ENCODE assay signal across 2 cellular contexts in genomic region chr3:189329630-189330029, GRCh38.
TF ChIP-seq lines count a peak whose summit lies in the region.

No MANE protein-coding gene starts in this region.

TF ChIP-seq in A549, 52 proteins besides CTCF, POLR2A, EP300 and RAD21:
- peak; percentile 64 for TF ChIP-seq ZC3H11A (IDR thresholded peaks at IDR 0.05)

TF ChIP-seq in HEK293, 187 proteins besides CTCF, POLR2A, EP300 and RAD21:
- TF ChIP-seq REST (tag by site-specific recombination; IDR thresholded peaks at IDR 0.05) (0 out of 2 replicates have a peak, but pooled peaks have one; percentile 21), ZNF394 (tag by site-specific recombination; IDR thresholded peaks at IDR 0.05; ENCODE audit: borderline replicate concordance) (peak; percentile 67; the same call in 1 of the 2 replicates), ZNF518A (tag by site-specific recombination; conservative IDR thresholded peaks at IDR 0.05; ENCODE audit: low read depth) (peak; percentile 54; the same call in 1 of the 2 replicates), ZNF555 (tag by site-specific recombination; conservative IDR thresholded peaks at IDR 0.05) (peak; percentile 28; the same call in 1 of the 2 replicates), ZNF426 (tag by site-specific recombination; IDR thresholded peaks at IDR 0.05) (peak; percentile 47), ZBTB11 (tag by site-specific recombination; conservative IDR thresholded peaks at IDR 0.05; ENCODE audit: low read depth) (peak; percentile 58), ZNF623 (tag by site-specific recombination; IDR thresholded peaks at IDR 0.05) (0 out of 2 replicates have a peak, but pooled peaks have one; percentile 22), ZBTB8A (tag by site-specific recombination; IDR thresholded peaks at IDR 0.05) (peak; percentile 39; the same call in 1 of the 2 replicates)
